Comparison of ENCODE assay signal across 14 cellular contexts in the genomic region with DNA sequence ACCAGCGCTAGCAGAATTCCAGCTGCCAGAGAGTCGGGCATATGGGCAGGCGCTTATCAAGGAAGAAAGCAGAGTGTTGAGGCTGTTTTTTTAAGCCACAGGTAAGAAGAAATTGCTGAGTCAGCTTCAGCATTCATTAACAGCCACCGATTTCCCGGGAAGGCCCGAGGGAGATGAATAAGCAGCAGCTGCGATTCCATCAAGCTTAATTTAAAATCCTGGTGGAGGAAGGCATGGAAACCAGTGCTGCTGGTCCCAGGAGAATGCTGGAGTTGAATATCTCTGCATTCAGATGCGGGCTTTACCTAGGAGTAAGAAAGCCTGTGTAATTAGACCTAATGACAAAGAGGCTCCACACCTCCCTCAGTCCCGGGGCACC.
A peak's percentile ranks its signal among the peaks of the same experiment; 100 is the strongest.
DNase-seq lines count a peak whose midpoint lies in the region; ATAC-seq, FAIRE-seq and TF ChIP-seq lines count a peak whose summit lies in the region.
"Had no signal": no experiment of that assay in that cellular context is flagged by ENCODE, and none has a peak within 500 bp of the region (broad histone marks: within the 10 kb centered on the region; RNA-seq: fewer than 3 reads in every experiment).

No MANE protein-coding gene starts in this region.

- no peak for ATAC-seq in Right ventricle myocardium inferior
- no peak for ATAC-seq in Right ventricle myocardium superior (ENCODE audit: poor library complexity)
- no peak for ATAC-seq in HepG2
- no peak for ATAC-seq in upper lobe of left lung (ENCODE audit: low FRiP score in 2 of 2)

- H4K20me1 ChIP-seq in HepG2 (ENCODE audit: insufficient read depth, low read length) (no peaks in the 10 kb centered on the region), OCI-LY7 (ENCODE audit: insufficient read depth, low read length) (no peaks in the 10 kb centered on the region)

- no peak for TF ChIP-seq RAD21 in HepG2 (CRISPR knock-in tag; IDR thresholded peaks at IDR 0.05)

- TF ChIP-seq EP300 in HepG2 (IDR thresholded peaks at IDR 0.05; ENCODE audit: low read depth in 2 of 2, low read length in 2 of 2), result no peak
- no peak for TF ChIP-seq EP300 in HepG2 (CRISPR knock-in tag; IDR thresholded peaks at IDR 0.05; ENCODE audit: borderline replicate concordance)
- TF ChIP-seq EP300 in upper lobe of left lung (IDR thresholded peaks at IDR 0.05), result no peak

- WGBS in HepG2 (ENCODE audit: low lambda C conversion rate), result 17% methylated on average over 9 of the region's 9 CpGs
- whole genome bisulfite sequencing in upper lobe of left lung, 2 donors, result 57% methylated on average over 9 of the region's 9 CpGs

- no peak overlapping the region for H3K4me3 ChIP-seq in HepG2 (replicated peaks in 1 of 3; ENCODE audit: insufficient read depth in 1 of 3, low read depth in 2 of 3, low read length in 3 of 3)
- no peak overlapping the region for H3K4me3 ChIP-seq in upper lobe of left lung
- no peak overlapping the region for H3K4me3 ChIP-seq in OCI-LY7 (ENCODE audit: low read depth, low read length, poor library complexity, severe bottlenecking)
- H3K4me3 ChIP-seq: tibial artery had no signal

- intact Hi-C loops in Right ventricle myocardium inferior (cut with DNase I) (no loop called here), Right ventricle myocardium superior (cut with DNase I) (no loop called here), HepG2 (cut with micrococcal nuclease; ENCODE audit: unreplicated experiment) (no loop called here), OCI-LY7 (cut with micrococcal nuclease; ENCODE audit: unreplicated experiment) (no loop called here)

- no peak for TF ChIP-seq CTCF in HepG2 (CRISPR knock-in tag; IDR thresholded peaks at IDR 0.05)
- no peak for TF ChIP-seq CTCF in upper lobe of left lung (IDR thresholded peaks at IDR 0.05)
- no peak for TF ChIP-seq CTCF in OCI-LY7 (conservative IDR thresholded peaks at IDR 0.05; ENCODE audit: low read length)
- no peak for TF ChIP-seq CTCF in D721Med (IDR thresholded peaks at IDR 0.05; ENCODE audit: insufficient read depth, missing control alignments)

- CTCF ChIA-PET in HepG2 (lab: Yijun Ruan, JAX; ENCODE audit: low intra/inter-chr PET ratio, low total read pairs) (no interaction called here), OCI-LY7 (lab: Charles Lee; ENCODE audit: unreplicated experiment) (no interaction called here)

- no peak overlapping the region for H3K27ac ChIP-seq in HepG2 (ENCODE audit: extremely low read length, insufficient read depth, low read length)
- H3K27ac ChIP-seq in upper lobe of left lung, result peak overlapping the region in 3 of 4 donors; percentile 26 to 85 (median 81)
- no peak overlapping the region for H3K27ac ChIP-seq in OCI-LY7 (ENCODE audit: low read depth, low read length, poor library complexity, severe bottlenecking)
- H3K27ac ChIP-seq: C4-2B, tibial artery had no signal

- no peaks in the 10 kb centered on the region for H3K9me2 ChIP-seq in OCI-LY7 (ENCODE audit: insufficient read depth, low read length)

- in situ Hi-C loops in HepG2 (cut with HindIII; ENCODE audit: extremely low pct_ligation_motif_present, low pct_unique_long_range_greater_than_20kb), result no loop called here

- H2AFZ ChIP-seq in HepG2 (ENCODE audit: low read length), result no peak overlapping the region
- H2AFZ ChIP-seq in OCI-LY7 (ENCODE audit: low read length), result no peak overlapping the region
- H2AFZ ChIP-seq: parathyroid adenoma had no signal

- H3K79me2 ChIP-seq in HepG2 (ENCODE audit: insufficient read depth, low read length) (no peaks in the 10 kb centered on the region), OCI-LY7 (ENCODE audit: insufficient read depth, low read depth, low read length) (peaks cover 28% of the 10 kb centered on the region)
- H3K79me2 ChIP-seq: parathyroid adenoma had no signal

- H3K4me1 ChIP-seq in HepG2 (ENCODE audit: insufficient read depth, low read length) (no peaks in the 10 kb centered on the region), upper lobe of left lung (peaks cover 17 to 39% (median 23%) of the 10 kb centered on the region in 4 donors), OCI-LY7 (ENCODE audit: insufficient read depth, low read length, poor library complexity, severe bottlenecking) (peaks cover 25% of the 10 kb centered on the region)
- H3K4me1 ChIP-seq: parathyroid adenoma, tibial artery had no signal

- no peak for FAIRE-seq in HepG2 (lab: Jason Lieb, UNC)
- no peak for FAIRE-seq in D721Med (lab: Jason Lieb, UNC)

- peaks cover 25 to 83% of the 10 kb centered on the region in 2 experiments for H3K27me3 ChIP-seq in HepG2 (ENCODE audit: control insufficient read depth in 1 of 2, insufficient read depth in 2 of 2, low read length in 2 of 2)
- no peaks in the 10 kb centered on the region for H3K27me3 ChIP-seq in upper lobe of left lung

- H3K4me2 ChIP-seq in HepG2 (ENCODE audit: low read depth, low read length), result no peak overlapping the region
- H3K4me2 ChIP-seq in OCI-LY7 (ENCODE audit: low read length), result no peak overlapping the region

- DNase-seq in Right ventricle myocardium inferior (ENCODE audit: missing footprints), result peak; percentile 52
- DNase-seq in Right ventricle myocardium superior, result no peak
- peak; percentile 96 for DNase-seq in NCI-H2171 treated with DMSO at 0.1 percent for 48 hours (lab: John Stamatoyannopoulos, UW)
- no peak for DNase-seq in HepG2 (ENCODE audit: low spot score)
- no peak for DNase-seq in upper lobe of left lung
- DNase-seq in OCI-LY7 (ENCODE audit: low spot score), result no peak
- no peak for DNase-seq in D721Med (ENCODE audit: insufficient read length, low spot score)
- no peak for DNase-seq in DMS114 treated with DMSO at 0.1 percent for 48 hours (lab: John Stamatoyannopoulos, UW; ENCODE audit: unreplicated experiment)
- DNase-seq: activated CD4-positive, alpha-beta T cell treated with anti-CD3 and anti-CD28 coated beads, Interleukin-2, amount 50 U/mL, for 48 hours; activated naive CD4-positive, alpha-beta T cell treated with anti-CD3 and anti-CD28 coated beads for 36 hours; foreskin melanocyte had no signal

- H3K9me3 ChIP-seq in HepG2 (ENCODE audit: low read length) (no peaks in the 10 kb centered on the region), upper lobe of left lung (no peaks in the 10 kb centered on the region), OCI-LY7 (ENCODE audit: low read length) (no peaks in the 10 kb centered on the region)
- H3K9me3 ChIP-seq: tibial artery had no signal

- no peak overlapping the region for H3K9ac ChIP-seq in HepG2 (ENCODE audit: insufficient read depth, low read depth, low read length)
- H3K9ac ChIP-seq: parathyroid adenoma had no signal

- POLR2A ChIA-PET in HepG2 (lab: Yijun Ruan, JAX) (no interaction called here), OCI-LY7 (lab: Charles Lee) (no interaction called here)

- TF ChIP-seq POLR2A in HepG2 (IDR thresholded peaks at IDR 0.05; ENCODE audit: insufficient read depth in 1 of 2, low read depth in 2 of 2, low read length in 2 of 2) (no peak), upper lobe of left lung (IDR thresholded peaks at IDR 0.05) (no peak)

- H3K36me3 ChIP-seq in HepG2 (replicated peaks in 1 of 2; ENCODE audit: control insufficient read depth in 1 of 2, insufficient read depth in 2 of 2, low read length in 2 of 2) (no peaks in the 10 kb centered on the region), upper lobe of left lung (no peaks in the 10 kb centered on the region), OCI-LY7 (ENCODE audit: insufficient read depth, low read length) (peaks cover 25% of the 10 kb centered on the region)
- H3K36me3 ChIP-seq: tibial artery had no signal

- BruUV-seq in HepG2 (replicated peaks; lab: Mats Ljungman, UMichigan) (no TSS peak), OCI-LY7 (replicated peaks; lab: Mats Ljungman, UMichigan) (no TSS peak)

TF ChIP-seq in HepG2, 621 proteins besides CTCF, POLR2A, EP300 and RAD21:
- peak; percentile 93 to 98 for TF ChIP-seq MAFK (conservative IDR thresholded peaks at IDR 0.05 in 1 of 2, IDR thresholded peaks at IDR 0.05 in 1 of 2; ENCODE audit: low read length in 2 of 2)
- no peak for TF ChIP-seq ZNF780A (CRISPR knock-in tag; IDR thresholded peaks at IDR 0.05)
- peak; percentile 97 for TF ChIP-seq MAFF (IDR thresholded peaks at IDR 0.05; ENCODE audit: low read depth, low read length)

Comparison
In these comparisons a context has a peak if more than half of its experiments do, and no peak if none do; other contexts are left out.
1. DNase-seq: peak in Right ventricle myocardium inferior (single experiment) and NCI-H2171 treated with DMSO at 0.1 percent for 48 hours (single experiment); none in Right ventricle myocardium superior (single experiment), HepG2 (single experiment), upper lobe of left lung (0 of 2), OCI-LY7 (single experiment), D721Med (single experiment) and DMS114 treated with DMSO at 0.1 percent for 48 hours (single experiment).
2. H3K27ac ChIP-seq: peak in upper lobe of left lung (3 of 4); none in HepG2 (single experiment) and OCI-LY7 (single experiment).